In genomic region chr17:21105081-21105480, GRCh38 we compare ENCODE assay signal across 36 cellular contexts.
"Had no signal": no experiment of that assay in that cellular context is flagged by ENCODE, and none has a peak within 500 bp of the region (broad histone marks: within the 10 kb centered on the region; RNA-seq: fewer than 3 reads in every experiment).

No MANE protein-coding gene starts in this region.

- DNase-seq: activated CD4-positive, alpha-beta T cell treated with anti-CD3 and anti-CD28 coated beads for 36 hours; activated CD4-positive, alpha-beta T cell treated with anti-CD3 and anti-CD28 coated beads, Interleukin-2, amount 10 ng/mL, durations not matched to agents 7 days and 5 days; activated CD4-positive, alpha-beta T cell treated with anti-CD3 and anti-CD28 coated beads, Interleukin-2, amount 50 U/mL, for 48 hours; activated CD8-positive, alpha-beta T cell treated with anti-CD3 and anti-CD28 coated beads, Interleukin-2, amount 10 ng/mL, durations not matched to agents 7 days and 5 days; activated gamma-delta T cell; activated naive CD4-positive, alpha-beta T cell treated with Interleukin-2 at 50 U/mL for 16 hours; activated naive CD8-positive, alpha-beta T cell treated with anti-CD3 and anti-CD28 coated beads, Interleukin-2, amount 10 ng/mL, durations not matched to agents 7 days and 5 days; activated T-cell treated with anti-CD3 and anti-CD28 coated beads, Interleukin-2, amount 50 U/mL, for 24 hours; body of pancreas; cerebellar nuclear complex; Kasumi-1; MG63; NCI-H1048; NCI-H1436 treated with DMSO at 0.1 percent for 48 hours; NCI-H1694 treated with DMSO at 0.1 percent for 48 hours; NCI-H2029; NCI-H2107; NCI-H2171; NCI-H510A; NCI-H526; NCI-H748 treated with DMSO at 0.1 percent for 48 hours; NK-92 treated with Interleukin-12 subunit alpha and Interleukin-12 subunit beta, amount 100 ng/mL, for 24 hours; PC-3; Peyer's patch; RPMI8226; SHP77 treated with DMSO at 0.1 percent for 48 hours; SK-N-SH had no signal

- H3K36me3 Mint-ChIP-seq: activated naive CD4-positive, alpha-beta T cell treated with anti-CD3 and anti-CD28 coated beads, Interleukin-2, amount 50 U/mL, for 24 hours; activated naive CD8-positive, alpha-beta T cell treated with anti-CD3 and anti-CD28 coated beads, Interleukin-2, amount 10 ng/mL, durations not matched to agents 7 days and 5 days had no signal

- FAIRE-seq: astrocyte, TTC549 had no signal

- H3K9me2 ChIP-seq: SK-N-SH had no signal

- H3K9ac ChIP-seq: SK-N-SH had no signal

- H3K27me3 Mint-ChIP-seq: activated CD4-positive, alpha-beta T cell treated with anti-CD3 and anti-CD28 coated beads for 36 hours; activated naive CD4-positive, alpha-beta T cell treated with anti-CD3 and anti-CD28 coated beads, Interleukin-2, amount 50 U/mL, for 24 hours; activated T-cell treated with anti-CD3 and anti-CD28 coated beads, Interleukin-2, amount 50 U/mL, for 24 hours had no signal

- H3K27ac ChIP-seq: body of pancreas, breast epithelium, Peyer's patch, SJSA1 had no signal

- H3K36me3 ChIP-seq: breast epithelium, MG63, Peyer's patch, SJSA1 had no signal

- H3K4me3 Mint-ChIP-seq: activated CD4-positive, alpha-beta T cell treated with anti-CD3 and anti-CD28 coated beads for 36 hours; activated CD4-positive, alpha-beta T cell treated with anti-CD3 and anti-CD28 coated beads, Interleukin-2, amount 10 ng/mL, durations not matched to agents 7 days and 5 days; activated CD8-positive, alpha-beta T cell treated with anti-CD3 and anti-CD28 coated beads, Interleukin-2, amount 10 ng/mL, durations not matched to agents 7 days and 5 days; activated naive CD4-positive, alpha-beta T cell treated with anti-CD3 and anti-CD28 coated beads, Interleukin-2, amount 50 U/mL, for 24 hours; activated naive CD8-positive, alpha-beta T cell treated with anti-CD3 and anti-CD28 coated beads, Interleukin-2, amount 10 ng/mL, durations not matched to agents 7 days and 5 days; activated T-cell treated with anti-CD3 and anti-CD28 coated beads, Interleukin-2, amount 50 U/mL, for 24 hours; T-helper 1 cell treated with Interleukin-12 subunit alpha and Interleukin-12 subunit beta and Interleukin-4 antibody, amounts not matched to agents 30 μg/mL and 1 μg/mL, for 36 hours; T-helper 2 cell treated with Interferon-gamma antibody and Interleukin-4, amounts not matched to agents 5 μg/mL and 100 μg/mL, for 36 hours had no signal

- H3K27me3 ChIP-seq: body of pancreas, breast epithelium, MG63, Peyer's patch had no signal

- H3K4me1 ChIP-seq: body of pancreas, breast epithelium, Peyer's patch, SJSA1 had no signal

- H3K9me3 Mint-ChIP-seq: activated CD4-positive, alpha-beta T cell treated with anti-CD3 and anti-CD28 coated beads, Interleukin-2, amount 10 ng/mL, durations not matched to agents 7 days and 5 days; activated naive CD4-positive, alpha-beta T cell treated with anti-CD3 and anti-CD28 coated beads, Interleukin-2, amount 50 U/mL, for 24 hours; activated naive CD8-positive, alpha-beta T cell treated with anti-CD3 and anti-CD28 coated beads, Interleukin-2, amount 10 ng/mL, durations not matched to agents 7 days and 5 days; activated T-cell treated with anti-CD3 and anti-CD28 coated beads, Interleukin-2, amount 50 U/mL, for 24 hours; activated T-helper 2 cell treated with anti-CD3 and anti-CD28 coated beads, Interferon-gamma antibody, Interleukin-2, Interleukin-4, amounts not matched to agents 10 μg/mL and 5 μg/mL and 100 μg/mL, durations not matched to agents 14 hours and 24 hours and 36 hours; T-helper 1 cell treated with Interleukin-12 subunit alpha and Interleukin-12 subunit beta and Interleukin-4 antibody, amounts not matched to agents 30 μg/mL and 1 μg/mL, for 36 hours; T-helper 2 cell treated with Interferon-gamma antibody and Interleukin-4, amounts not matched to agents 5 μg/mL and 100 μg/mL, for 36 hours had no signal

- H3K27ac Mint-ChIP-seq: activated CD4-positive, alpha-beta T cell treated with anti-CD3 and anti-CD28 coated beads for 36 hours; activated CD4-positive, alpha-beta T cell treated with anti-CD3 and anti-CD28 coated beads, Interleukin-2, amount 10 ng/mL, durations not matched to agents 7 days and 5 days; activated CD8-positive, alpha-beta T cell treated with anti-CD3 and anti-CD28 coated beads, Interleukin-2, amount 10 ng/mL, durations not matched to agents 7 days and 5 days; activated naive CD4-positive, alpha-beta T cell treated with anti-CD3 and anti-CD28 coated beads, Interleukin-2, amount 50 U/mL, for 24 hours; activated naive CD8-positive, alpha-beta T cell treated with anti-CD3 and anti-CD28 coated beads, Interleukin-2, amount 10 ng/mL, durations not matched to agents 7 days and 5 days; activated T-cell treated with anti-CD3 and anti-CD28 coated beads, Interleukin-2, amount 50 U/mL, for 24 hours; activated T-helper 2 cell treated with anti-CD3 and anti-CD28 coated beads, Interferon-gamma antibody, Interleukin-2, Interleukin-4, amounts not matched to agents 10 μg/mL and 5 μg/mL and 100 μg/mL, durations not matched to agents 14 hours and 24 hours and 36 hours; T-helper 1 cell treated with Interleukin-12 subunit alpha and Interleukin-12 subunit beta and Interleukin-4 antibody, amounts not matched to agents 30 μg/mL and 1 μg/mL, for 36 hours; T-helper 2 cell treated with Interferon-gamma antibody and Interleukin-4, amounts not matched to agents 5 μg/mL and 100 μg/mL, for 36 hours had no signal

- ATAC-seq: activated CD4-positive, alpha-beta T cell treated with anti-CD3 and anti-CD28 coated beads for 36 hours; activated CD4-positive, CD25-positive, alpha-beta regulatory T cell treated with anti-CD3 and anti-CD28 coated beads, Interleukin-2, amount 50 U/mL, for 24 hours; activated CD8-positive, alpha-beta T cell treated with anti-CD3 and anti-CD28 coated beads, Interleukin-2, amount 10 ng/mL, durations not matched to agents 7 days and 5 days; body of pancreas; PC-3 had no signal

- H3K4me1 Mint-ChIP-seq: activated CD4-positive, alpha-beta T cell treated with anti-CD3 and anti-CD28 coated beads for 36 hours; activated naive CD4-positive, alpha-beta T cell treated with anti-CD3 and anti-CD28 coated beads, Interleukin-2, amount 50 U/mL, for 24 hours; activated naive CD8-positive, alpha-beta T cell treated with anti-CD3 and anti-CD28 coated beads, Interleukin-2, amount 10 ng/mL, durations not matched to agents 7 days and 5 days had no signal

- H3K4me2 ChIP-seq: SK-N-SH had no signal

- H3K9me3 ChIP-seq: body of pancreas, breast epithelium, MG63, Peyer's patch, SJSA1, SK-N-SH had no signal

- H3K4me3 ChIP-seq: body of pancreas, breast epithelium, MG63, Peyer's patch, SJSA1 had no signal
